In the genomic region with DNA sequence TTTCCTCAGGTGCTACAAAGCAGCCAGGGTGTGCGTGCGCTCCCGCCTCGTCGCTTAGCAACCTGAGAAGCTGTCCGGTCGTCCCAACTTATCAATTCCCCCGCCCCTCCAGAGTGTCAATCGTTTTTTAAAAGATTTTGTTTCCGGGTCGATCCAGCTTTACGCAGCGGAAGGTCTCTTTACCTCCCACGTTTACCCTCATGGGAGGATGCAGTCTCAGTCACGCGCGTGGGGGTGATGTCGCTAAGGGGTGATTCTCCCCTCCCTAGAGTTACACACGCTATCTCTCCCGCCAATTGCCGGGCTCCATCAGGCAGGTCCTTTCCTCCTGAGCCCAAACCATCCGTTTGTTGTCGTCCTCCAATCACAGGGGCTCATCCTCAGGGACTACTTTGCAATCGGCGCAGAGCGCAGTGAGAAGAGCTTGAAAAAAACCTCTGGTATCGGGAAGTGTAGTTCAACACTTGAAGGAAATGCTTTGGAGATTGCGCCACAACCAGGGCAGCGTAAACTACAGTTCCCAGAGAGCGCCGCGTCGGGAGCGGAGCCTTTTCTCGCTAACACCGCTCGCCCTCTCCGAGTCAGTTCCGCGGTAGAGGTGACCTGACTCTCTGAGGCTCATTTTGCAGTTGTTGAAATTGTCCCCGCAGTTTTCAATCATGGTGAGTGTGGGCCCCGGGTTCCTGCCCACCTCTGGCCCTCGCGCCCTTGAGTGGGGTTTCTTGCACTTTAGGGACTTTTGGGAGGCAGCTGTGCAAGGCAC, we compare ENCODE assay signal across 8 cellular contexts. TPM values are rescaled to one million over a fixed set of nuclear protein-coding genes. Genes with fewer than 3 reads are reported as not detected.
A peak's percentile ranks its signal among the peaks of the same experiment; 100 is the strongest.
DNase-seq lines count a peak whose midpoint lies in the region; ATAC-seq, FAIRE-seq and TF ChIP-seq lines count a peak whose summit lies in the region.

A gene (plus strand): TSS at position 579 of the 763 bp plus-strand sequence. CDS start 81 bp downstream, at position 660.
A gene with protein sequence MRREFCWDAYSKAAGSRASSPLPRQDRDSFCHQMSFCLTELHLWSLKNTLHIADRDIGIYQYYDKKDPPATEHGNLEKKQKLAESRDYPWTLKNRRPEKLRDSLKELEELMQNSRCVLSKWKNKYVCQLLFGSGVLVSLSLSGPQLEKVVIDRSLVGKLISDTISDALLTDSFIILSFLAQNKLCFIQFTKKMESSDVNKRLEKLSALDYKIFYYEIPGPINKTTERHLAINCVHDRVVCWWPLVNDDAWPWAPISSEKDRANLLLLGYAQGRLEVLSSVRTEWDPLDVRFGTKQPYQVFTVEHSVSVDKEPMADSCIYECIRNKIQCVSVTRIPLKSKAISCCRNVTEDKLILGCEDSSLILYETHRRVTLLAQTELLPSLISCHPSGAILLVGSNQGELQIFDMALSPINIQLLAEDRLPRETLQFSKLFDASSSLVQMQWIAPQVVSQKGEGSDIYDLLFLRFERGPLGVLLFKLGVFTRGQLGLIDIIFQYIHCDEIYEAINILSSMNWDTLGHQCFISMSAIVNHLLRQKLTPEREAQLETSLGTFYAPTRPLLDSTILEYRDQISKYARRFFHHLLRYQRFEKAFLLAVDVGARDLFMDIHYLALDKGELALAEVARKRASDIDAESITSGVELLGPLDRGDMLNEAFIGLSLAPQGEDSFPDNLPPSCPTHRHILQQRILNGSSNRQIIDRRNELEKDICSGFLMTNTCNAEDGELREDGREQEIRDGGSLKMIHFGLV (minus strand): TSS at position 93 of the 763 bp plus-strand sequence. CDS start 206 bp downstream, outside the sequence.

- H3K4me3 ChIP-seq in adrenal gland (peak within 1 kb of the TSS; percentile 48 to 98 (median 72)), parathyroid adenoma (ENCODE audit: low read depth, low read length) (peak within 1 kb of the TSS; percentile 93), tibial artery (peak within 1 kb of the TSS; percentile 71 to 94)

- H2AFZ ChIP-seq in parathyroid adenoma: peak within 1 kb of the TSS; percentile 82

- H3K9ac ChIP-seq in parathyroid adenoma: peak within 1 kb of the TSS; percentile 73

- H3K9me3 ChIP-seq in adrenal gland (replicated peaks in 1 of 3) (no peaks in the 10 kb centered on the region), parathyroid adenoma (ENCODE audit: control insufficient read depth, low read length) (no peaks in the 10 kb centered on the region), tibial artery (no peaks in the 10 kb centered on the region)

- peak; percentile 86 for ATAC-seq in HG02840 (IDR thresholded peaks at IDR 0.05; ENCODE audit: low FRiP score, unreplicated experiment)

- DNase-seq in GM12892 (ENCODE audit: insufficient read length) (peak; percentile 44), NCI-H1436 (lab: John Stamatoyannopoulos, UW) (peak; percentile 97), SW480 (ENCODE audit: low spot score) (peak; percentile 100), adrenal gland (peak; percentile 94 to 99 (median 97)), cardiac septum (ENCODE audit: low spot score) (peak; percentile 97), tibial artery (peak; percentile 95 to 98)

- H3K79me2 ChIP-seq in parathyroid adenoma: peaks cover 41% of the 10 kb centered on the region

- intact Hi-C loops in adrenal gland (cut with DNase I) (no loop called here), cardiac septum (cut with DNase I) (loop anchor here (5.0 kb wide), 1 partner anchor 254 kb away; a partner anchor contains a TSS), tibial artery (cut with DNase I; ENCODE audit: low total_unique reads) (loop anchor here (10.0 kb wide), 1 partner anchor 884 kb away; a partner anchor contains a TSS)

- peak within 1 kb of the TSS; percentile 79 for H3K4me2 ChIP-seq in parathyroid adenoma (ENCODE audit: low read length)

- WGBS in adrenal gland, 4 donors: 0 to 1% (median 0%) methylated on average over 38 to 44 of the region's 44 CpGs

- peak; percentile 98 for FAIRE-seq in GM12892 (lab: Jason Lieb, UNC)

- H3K36me3 ChIP-seq in adrenal gland (replicated peaks in 1 of 2) (no peaks in the 10 kb centered on the region), parathyroid adenoma (ENCODE audit: control insufficient read depth, insufficient read depth, low read length) (no peaks in the 10 kb centered on the region), tibial artery (no peaks in the 10 kb centered on the region)

- TF ChIP-seq POLR2A in GM12892 (IDR thresholded peaks at IDR 0.05; ENCODE audit: low read depth, low read length) (peak; percentile 95), adrenal gland (IDR thresholded peaks at IDR 0.05) (peak; percentile 62 to 95)

- H3K27me3 ChIP-seq in adrenal gland (no peaks in the 10 kb centered on the region), parathyroid adenoma (ENCODE audit: control insufficient read depth, insufficient read depth, low read length) (no peaks in the 10 kb centered on the region), tibial artery (no peaks in the 10 kb centered on the region)

- H3K27ac ChIP-seq in adrenal gland (peak within 1 kb of the TSS; percentile 68 to 88 (median 86)), parathyroid adenoma (peak within 1 kb of the TSS; percentile 95), tibial artery (peak within 1 kb of the TSS; percentile 91)

- TF ChIP-seq CTCF in adrenal gland (IDR thresholded peaks at IDR 0.05) (no peak), parathyroid adenoma (IDR thresholded peaks at IDR 0.05) (no peak), tibial artery (IDR thresholded peaks at IDR 0.05) (no peak)

- H3K4me1 ChIP-seq in adrenal gland (replicated peaks in 1 of 2): peaks cover 21 to 37% of the 10 kb centered on the region in 2 donors
- no peaks in the 10 kb centered on the region for H3K4me1 ChIP-seq in parathyroid adenoma
- peaks cover 0 to 39% (median 27%) of the 10 kb centered on the region in 4 donors for H3K4me1 ChIP-seq in tibial artery

RNA-seq across cellular contexts. Expression of the first gene that starts in this region (rescaled TPM):
- polyA plus RNA-seq in GM12892 (2012; ENCODE audit: missing spikeins): 333 TPM
- 100 to 1,000 TPM; 184 to 314 (median 287) TPM for total RNA-seq in adrenal gland
- polyA plus RNA-seq in adrenal gland: 100 to 1,000 TPM; 239 to 414 (median 265) TPM
- total RNA-seq in cardiac septum: 1,107 TPM

RNA-seq across cellular contexts. Expression of the second gene that starts in this region (rescaled TPM):
- polyA plus RNA-seq in GM12892 (2012; ENCODE audit: missing spikeins): 4.3 TPM
- total RNA-seq in adrenal gland: 10 to 100 TPM in 5 of 8 donors, 1 to 10 TPM in 3; 4.3 to 14.6 (median 10.4) TPM
- polyA plus RNA-seq in adrenal gland: 1 to 10 TPM; 2.7 to 5.0 (median 4.7) TPM
- 27.3 TPM for total RNA-seq in cardiac septum

Comparison
In these comparisons a context has a peak if more than half of its experiments do, and no peak if none do; other contexts are left out.
1. Peak in every context shown above with its lines: DNase-seq, ATAC-seq, H3K4me3 ChIP-seq and H3K27ac ChIP-seq.
2. DNase-seq: peak in every context shown above with its lines; median percentile 100 in SW480; 97 in NCI-H1436; 97 in adrenal gland; 97 in cardiac septum; 96 in tibial artery; 44 in GM12892.
3. intact Hi-C loops: an anchor here in cardiac septum (5.0 kb wide) and tibial artery (10.0 kb wide); none called in adrenal gland.